8 cellular contexts compared by ENCODE assay signal in genomic region chr12:122966743-122967058, GRCh38. TPM values are rescaled to one million over a fixed set of nuclear protein-coding genes. Genes with fewer than 3 reads are reported as not detected.
DNase-seq lines count a peak whose midpoint lies in the region; ATAC-seq lines count a peak whose summit lies in the region.

No MANE protein-coding gene starts in this region.

- no peaks in the 10 kb centered on the region for H3K36me3 Mint-ChIP-seq in activated CD8-positive, alpha-beta memory T cell treated with anti-CD3 and anti-CD28 coated beads, Interleukin-2, amount 10 ng/mL, durations not matched to agents 7 days and 5 days

- no peak overlapping the region for H3K18ac ChIP-seq in mesenchymal stem cell (ENCODE audit: low read depth in 1 of 2, low read length in 2 of 2)

- H2BK120ac ChIP-seq in mesenchymal stem cell (ENCODE audit: low read depth, low read length) = no peak overlapping the region

- H3K23ac ChIP-seq in mesenchymal stem cell (ENCODE audit: low read length in 2 of 2) = no peak overlapping the region

- no peak for ATAC-seq in activated CD8-positive, alpha-beta memory T cell treated with anti-CD3 and anti-CD28 coated beads, Interleukin-2, amount 10 ng/mL, durations not matched to agents 7 days and 5 days
- no peak for ATAC-seq in sciatic nerve

- H3K4me1 ChIP-seq in mesenchymal stem cell (ENCODE audit: control insufficient read depth, insufficient read depth, low read depth, low read length) = peaks cover 27% of the 10 kb centered on the region

- H3K27ac ChIP-seq in angular gyrus (ENCODE audit: low read depth, low read length) (peak overlapping the region; percentile 85), mesenchymal stem cell (ENCODE audit: low read length, poor library complexity, severe bottlenecking) (no peak overlapping the region), temporal lobe (ENCODE audit: low read depth, low read length) (peak overlapping the region; percentile 44)

- no peaks in the 10 kb centered on the region for H3K36me3 ChIP-seq in mesenchymal stem cell (ENCODE audit: control insufficient read depth in 1 of 2, insufficient read depth in 2 of 2, low read depth in 1 of 2, low read length in 2 of 2)

- no peak overlapping the region for H2AK5ac ChIP-seq in mesenchymal stem cell (ENCODE audit: low read length, severe bottlenecking)

- peaks cover 32% of the 10 kb centered on the region for H3K79me1 ChIP-seq in mesenchymal stem cell (replicated peaks; ENCODE audit: low read length, poor library complexity, severe bottlenecking)

- peak overlapping the region in 1 of 2 experiments; percentile 37 for H3K4me3 ChIP-seq in mesenchymal stem cell (ENCODE audit: insufficient read depth in 1 of 2, low read depth in 1 of 2, low read length in 2 of 2)

- H3K4me3 Mint-ChIP-seq in activated CD8-positive, alpha-beta memory T cell treated with anti-CD3 and anti-CD28 coated beads, Interleukin-2, amount 10 ng/mL, durations not matched to agents 7 days and 5 days = peak overlapping the region; percentile 15

- H3K4me2 ChIP-seq in mesenchymal stem cell (ENCODE audit: low read length, poor library complexity, severe bottlenecking) = peak overlapping the region; percentile 26

- 36% methylated on average over 3 of the region's 5 CpGs for WGBS in mesenchymal stem cell

- no peak overlapping the region for H3K27ac Mint-ChIP-seq in activated CD8-positive, alpha-beta memory T cell treated with anti-CD3 and anti-CD28 coated beads, Interleukin-2, amount 10 ng/mL, durations not matched to agents 7 days and 5 days

- no peak overlapping the region for H3K9ac ChIP-seq in mesenchymal stem cell (ENCODE audit: low read length)

- DNase-seq in activated CD8-positive, alpha-beta memory T cell treated with anti-CD3 and anti-CD28 coated beads, Interleukin-2, amount 10 ng/mL, durations not matched to agents 7 days and 5 days = no peak
- DNase-seq in activated CD8-positive, alpha-beta memory T cell treated with anti-CD3 and anti-CD28 coated beads, Interleukin-2, amount 50 U/mL, for 4 hours = no peak
- no peak for DNase-seq in mesenchymal stem cell
- no peak for DNase-seq in sciatic nerve (ENCODE audit: low spot score)
- no peak for DNase-seq in amniotic stem cell (lab: John Stamatoyannopoulos, UW)
- no peak for DNase-seq in NCI-H1436 (lab: John Stamatoyannopoulos, UW)

- no peak overlapping the region for H4K8ac ChIP-seq in mesenchymal stem cell (ENCODE audit: low read length)

- H3K27me3 ChIP-seq in mesenchymal stem cell (ENCODE audit: control insufficient read depth in 1 of 2, insufficient read depth in 1 of 2, low read length in 2 of 2) = no peaks in the 10 kb centered on the region

- no peaks in the 10 kb centered on the region for H3K9me3 ChIP-seq in mesenchymal stem cell (ENCODE audit: control insufficient read depth, low read length)

- no peak overlapping the region for H2BK5ac ChIP-seq in mesenchymal stem cell (ENCODE audit: low read depth, low read length, poor library complexity, severe bottlenecking)

- H4K91ac ChIP-seq in mesenchymal stem cell (ENCODE audit: low read length) = no peak overlapping the region

- peaks cover 4% of the 10 kb centered on the region for H3K4me1 Mint-ChIP-seq in activated CD8-positive, alpha-beta memory T cell treated with anti-CD3 and anti-CD28 coated beads, Interleukin-2, amount 10 ng/mL, durations not matched to agents 7 days and 5 days

- no peaks in the 10 kb centered on the region for H3K27me3 Mint-ChIP-seq in activated CD8-positive, alpha-beta memory T cell treated with anti-CD3 and anti-CD28 coated beads, Interleukin-2, amount 10 ng/mL, durations not matched to agents 7 days and 5 days

- H2AFZ ChIP-seq in mesenchymal stem cell (ENCODE audit: low read depth, low read length) = peak overlapping the region; percentile 6

- no peak overlapping the region for H3K4ac ChIP-seq in mesenchymal stem cell (ENCODE audit: low read depth in 1 of 2, low read length in 2 of 2)

- intact Hi-C loops in sciatic nerve (cut with DNase I) = no loop called here

- H2BK15ac ChIP-seq in mesenchymal stem cell (ENCODE audit: low read depth, poor library complexity, severe bottlenecking) = no peak overlapping the region

- CTCF ChIA-PET in activated CD8-positive, alpha-beta memory T cell treated with anti-CD3 and anti-CD28 coated beads, Interleukin-2, amount 10 ng/mL, durations not matched to agents 7 days and 5 days (lab: Charles Lee) = interaction anchor here (0.7 to 3.7 kb wide), 5 partner anchors 8 to 174 kb away, joined by 3 to 10 read pairs (median 3); partner anchors contain the start of gene OGFOD2

- no peaks in the 10 kb centered on the region for H3K9me3 Mint-ChIP-seq in activated CD8-positive, alpha-beta memory T cell treated with anti-CD3 and anti-CD28 coated beads, Interleukin-2, amount 10 ng/mL, durations not matched to agents 7 days and 5 days (ENCODE audit: low read depth)

- no peak overlapping the region for H3K14ac ChIP-seq in mesenchymal stem cell (ENCODE audit: low read length in 2 of 2)

- H2BK12ac ChIP-seq in mesenchymal stem cell (ENCODE audit: low read length in 2 of 2) = no peak overlapping the region

RNA-seq across cellular contexts. Expression of gene ABCB9, which starts 0.4 kb away (rescaled TPM):
- total RNA-seq in activated CD8-positive, alpha-beta memory T cell treated with anti-CD3 and anti-CD28 coated beads, Interleukin-2, amount 10 ng/mL, durations not matched to agents 7 days and 5 days = 1 to 10 TPM; 3.6 to 4.4 TPM
- polyA plus RNA-seq in mesenchymal stem cell (2013, experiment 1 of 2) = 4.3 TPM
- 4.2 TPM for polyA plus RNA-seq in mesenchymal stem cell (2013, experiment 2 of 2)
- total RNA-seq in temporal lobe = 15.0 TPM
- 7.3 TPM for total RNA-seq in sciatic nerve

RNA-seq across cellular contexts. Expression of gene OGFOD2, which starts 8.3 kb away (rescaled TPM):
- 10 to 100 TPM; 23.8 to 29.8 TPM for total RNA-seq in activated CD8-positive, alpha-beta memory T cell treated with anti-CD3 and anti-CD28 coated beads, Interleukin-2, amount 10 ng/mL, durations not matched to agents 7 days and 5 days
- polyA plus RNA-seq in mesenchymal stem cell (2013, experiment 1 of 2) = 5.8 TPM
- polyA plus RNA-seq in mesenchymal stem cell (2013, experiment 2 of 2) = 6.2 TPM
- total RNA-seq in temporal lobe (4.9 TPM), sciatic nerve (12.8 TPM)

RNA-seq across cellular contexts. Expression of gene ARL6IP4, which starts 13.8 kb away (rescaled TPM):
- total RNA-seq in activated CD8-positive, alpha-beta memory T cell treated with anti-CD3 and anti-CD28 coated beads, Interleukin-2, amount 10 ng/mL, durations not matched to agents 7 days and 5 days = 100 to 1,000 TPM; 169 to 216 TPM
- 142 TPM for polyA plus RNA-seq in mesenchymal stem cell (2013, experiment 1 of 2)
- polyA plus RNA-seq in mesenchymal stem cell (2013, experiment 2 of 2) = 146 TPM
- total RNA-seq in temporal lobe (26.3 TPM), sciatic nerve (136 TPM)
